ENCODE assay signal across 31 cellular contexts in the genomic region with DNA sequence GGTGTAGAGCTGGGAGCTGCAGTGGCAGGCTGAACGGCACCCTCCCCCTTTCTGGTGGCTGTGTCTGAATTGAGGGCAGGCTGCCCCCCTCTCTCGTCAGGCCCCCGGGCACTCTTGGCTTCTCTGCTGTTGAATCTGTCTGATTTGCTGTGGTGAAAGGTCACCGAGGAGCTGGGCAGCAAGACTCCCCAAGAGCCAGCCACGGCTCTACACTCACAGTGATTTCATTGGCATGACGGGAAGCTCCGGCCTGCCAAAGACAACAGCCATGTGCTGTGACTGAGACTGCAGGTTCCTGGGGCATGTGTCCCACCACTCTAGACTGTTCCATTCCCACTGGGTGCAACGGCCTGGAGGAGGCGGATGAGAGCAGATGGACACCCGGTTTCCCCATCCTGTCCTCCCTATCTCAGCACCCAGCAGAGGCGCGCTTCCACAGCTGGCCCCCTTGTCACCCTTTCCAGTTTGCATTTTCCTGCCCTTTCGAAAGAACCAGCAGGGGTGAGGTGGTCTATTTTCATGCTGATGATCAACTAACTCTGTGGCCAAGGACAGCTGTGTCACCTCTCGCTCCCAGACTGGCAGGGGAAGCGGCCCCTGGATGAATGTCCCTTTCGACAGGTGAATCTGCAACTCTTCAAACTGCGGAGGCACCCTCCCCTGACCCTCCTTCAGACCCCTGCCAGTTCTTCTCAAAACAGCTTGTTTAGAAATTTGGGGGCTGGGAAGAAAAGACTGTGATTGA. TPM values are rescaled to one million over a fixed set of nuclear protein-coding genes. Genes with fewer than 3 reads are reported as not detected.
A peak's percentile ranks its signal among the peaks of the same experiment; 100 is the strongest.
DNase-seq lines count a peak whose midpoint lies in the region; ATAC-seq and TF ChIP-seq lines count a peak whose summit lies in the region.
"Had no signal": no experiment of that assay in that cellular context is flagged by ENCODE, and none has a peak within 500 bp of the region (broad histone marks: within the 10 kb centered on the region; RNA-seq: fewer than 3 reads in every experiment).

No MANE protein-coding gene starts in this region.

- H3K36me3 Mint-ChIP-seq in endodermal cell (ENCODE audit: low read depth) = no peaks in the 10 kb centered on the region
- H3K36me3 Mint-ChIP-seq: CD14-positive monocyte had no signal

- TF ChIP-seq CTCF in Panc1 (IDR thresholded peaks at IDR 0.05) (no peak), endodermal cell (conservative IDR thresholded peaks at IDR 0.05) (no peak)

- peak; percentile 46; the same call in 1 of the 2 replicates for ATAC-seq in Panc1
- ATAC-seq in GM21786 (IDR thresholded peaks at IDR 0.05; ENCODE audit: unreplicated experiment) = no peak
- ATAC-seq: activated T-cell treated with anti-CD3 and anti-CD28 coated beads, Interleukin-2, amount 50 U/mL, for 72 hours; HCT116; stimulated activated naive CD8-positive, alpha-beta T cell treated with anti-CD3 and anti-CD28 coated beads, Interleukin-15, amount 100 ng/mL, for 72 hours had no signal

- H3K4me3 Mint-ChIP-seq in endodermal cell = peak overlapping the region; percentile 65
- H3K4me3 Mint-ChIP-seq: activated naive CD4-positive, alpha-beta T cell treated with anti-CD3 and anti-CD28 coated beads for 36 hours; activated T-cell treated with anti-CD3 and anti-CD28 coated beads, Interleukin-2, amount 50 U/mL, for 72 hours; neural crest cell; stimulated activated naive CD8-positive, alpha-beta T cell treated with anti-CD3 and anti-CD28 coated beads, Interleukin-15, amount 100 ng/mL, for 72 hours had no signal

- H3K9ac ChIP-seq in endodermal cell (ENCODE audit: extremely low read depth, low read length, poor library complexity, severe bottlenecking) (no peak overlapping the region), skeletal muscle satellite cell (ENCODE audit: low read depth, low read length) (no peak overlapping the region)

- peak overlapping the region; percentile 88 for H3K4me2 ChIP-seq in skeletal muscle satellite cell (ENCODE audit: low read length)

- no peak overlapping the region for H3K27ac Mint-ChIP-seq in endodermal cell
- H3K27ac Mint-ChIP-seq: activated naive CD4-positive, alpha-beta T cell treated with anti-CD3 and anti-CD28 coated beads for 36 hours; activated T-cell treated with anti-CD3 and anti-CD28 coated beads, Interleukin-2, amount 50 U/mL, for 72 hours; stimulated activated naive CD8-positive, alpha-beta T cell treated with anti-CD3 and anti-CD28 coated beads, Interleukin-15, amount 100 ng/mL, for 72 hours had no signal

- H3K27me3 ChIP-seq in Panc1 (ENCODE audit: control insufficient read depth, insufficient read depth, low read length) (peaks cover 4% of the 10 kb centered on the region; the same call in 1 of the 2 replicates), endodermal cell (ENCODE audit: control insufficient read depth, insufficient read depth, low read length, poor library complexity, severe bottlenecking) (peaks cover 47% of the 10 kb centered on the region), skeletal muscle satellite cell (ENCODE audit: control insufficient read depth, insufficient read depth, low read length) (peaks cover 3% of the 10 kb centered on the region)
- peaks cover 14% of the 10 kb centered on the region for H3K27me3 ChIP-seq in effector memory CD4-positive, alpha-beta T cell (replicated peaks; ENCODE audit: control insufficient read depth, insufficient read depth, low read length, poor library complexity, severe bottlenecking)

- H3K36me3 ChIP-seq in Panc1 (ENCODE audit: control insufficient read depth, insufficient read depth, low read length) = no peaks in the 10 kb centered on the region
- no peaks in the 10 kb centered on the region for H3K36me3 ChIP-seq in endodermal cell (ENCODE audit: control insufficient read depth, insufficient read depth, low read length)
- no peaks in the 10 kb centered on the region for H3K36me3 ChIP-seq in skeletal muscle satellite cell (ENCODE audit: insufficient read depth, low read length)
- H3K36me3 ChIP-seq in effector memory CD4-positive, alpha-beta T cell (ENCODE audit: control insufficient read depth, insufficient read depth, low read length) = no peaks in the 10 kb centered on the region

- CTCF ChIA-PET in Panc1 (lab: Charles Lee) = interaction anchor here (0.6 kb wide), 1 partner anchor 138 kb away, joined by 14 read pairs; no protein-coding TSS in a partner anchor

- no TSS peak for BruUV-seq in Panc1 (replicated peaks; lab: Mats Ljungman, UMichigan)

- no peaks in the 10 kb centered on the region for H3K9me3 Mint-ChIP-seq in endodermal cell
- H3K9me3 Mint-ChIP-seq: activated naive CD4-positive, alpha-beta T cell treated with anti-CD3 and anti-CD28 coated beads for 36 hours; activated T-cell treated with anti-CD3 and anti-CD28 coated beads, Interleukin-2, amount 50 U/mL, for 72 hours; neural crest cell; stimulated activated naive CD8-positive, alpha-beta T cell treated with anti-CD3 and anti-CD28 coated beads, Interleukin-15, amount 100 ng/mL, for 72 hours had no signal

- POLR2A ChIA-PET in Panc1 (lab: Charles Lee) = no interaction called here

- WGBS in endodermal cell (ENCODE audit: insufficient coverage in 1 of 2, insufficient read length in 1 of 2), 2 experiments = 72 to 82% methylated on average over 9 to 17 of the region's 17 CpGs

- H3K27ac ChIP-seq in Panc1 (ENCODE audit: low read length) = no peak overlapping the region
- no peak overlapping the region for H3K27ac ChIP-seq in endodermal cell (ENCODE audit: low read depth, low read length)
- no peak overlapping the region for H3K27ac ChIP-seq in effector memory CD4-positive, alpha-beta T cell (ENCODE audit: insufficient read depth, low read length, poor library complexity, severe bottlenecking)

- DNase-seq in EH (ENCODE audit: low read depth) (peak; percentile 29), Panc1 (ENCODE audit: low read depth, low spot score) (no peak), endodermal cell (peak; percentile 56), NCI-H2107 treated with DMSO at 0.1 percent for 48 hours (lab: John Stamatoyannopoulos, UW; ENCODE audit: unreplicated experiment) (no peak), DMS114 treated with DMSO at 0.1 percent for 48 hours (lab: John Stamatoyannopoulos, UW; ENCODE audit: unreplicated experiment) (no peak)
- DNase-seq in effector memory CD4-positive, alpha-beta T cell = no peak
- DNase-seq: activated CD4-positive, alpha-beta T cell treated with anti-CD3 and anti-CD28 coated beads for 48 hours; activated naive CD4-positive, alpha-beta T cell treated with anti-CD3 and anti-CD28 coated beads for 36 hours; activated T-cell treated with anti-CD3 and anti-CD28 coated beads, Interleukin-2, amount 50 U/mL, for 72 hours; amniotic stem cell; foreskin melanocyte; hippocampal formation; Kasumi-1; NCI-H1048; NCI-H187 treated with DMSO at 0.1 percent for 48 hours; NCI-H2227 treated with DMSO at 0.1 percent for 48 hours; NCI-H82; SIG-M5; stimulated activated CD4-positive, alpha-beta T cell treated with anti-CD3 and anti-CD28 coated beads, Interleukin-12 subunit alpha, Interleukin-12 subunit beta, amount 100 ng/mL, for 4 hours; stimulated activated CD4-positive, alpha-beta T cell treated with anti-CD3 and anti-CD28 coated beads, Interleukin-4, amount 100 ng/mL, for 4 hours; stimulated activated naive CD8-positive, alpha-beta T cell treated with anti-CD3 and anti-CD28 coated beads, Interleukin-15, amount 100 ng/mL, for 72 hours had no signal

- intact Hi-C loops in Panc1 (cut with micrococcal nuclease; ENCODE audit: unreplicated experiment) = no loop called here

- no peaks in the 10 kb centered on the region for H3K4me1 ChIP-seq in Panc1 (ENCODE audit: control insufficient read depth, insufficient read depth, low read length)
- H3K4me1 ChIP-seq in endodermal cell (ENCODE audit: control insufficient read depth, insufficient read depth, low read length) = peaks cover 3% of the 10 kb centered on the region
- peaks cover 50% of the 10 kb centered on the region for H3K4me1 ChIP-seq in skeletal muscle satellite cell (ENCODE audit: control insufficient read depth, insufficient read depth, low read length)
- H3K4me1 ChIP-seq in effector memory CD4-positive, alpha-beta T cell (ENCODE audit: control insufficient read depth, insufficient read depth, low read length, poor library complexity, severe bottlenecking) = no peaks in the 10 kb centered on the region

- in situ Hi-C loops in Panc1 (cut with HindIII; ENCODE audit: low pct_unique_long_range_greater_than_20kb, low sequenced_read_pairs) = no loop called here

- no peak overlapping the region for H3K4me3 ChIP-seq in Panc1 (ENCODE audit: low read depth in 2 of 2, low read length in 2 of 2)
- H3K4me3 ChIP-seq in endodermal cell (ENCODE audit: low read length) = no peak overlapping the region
- no peak overlapping the region for H3K4me3 ChIP-seq in skeletal muscle satellite cell (ENCODE audit: low read length)
- H3K4me3 ChIP-seq in effector memory CD4-positive, alpha-beta T cell (ENCODE audit: insufficient read depth, low read depth, low read length, poor library complexity, severe bottlenecking) = no peak overlapping the region

- peaks cover 52% of the 10 kb centered on the region for H3K27me3 Mint-ChIP-seq in endodermal cell (ENCODE audit: insufficient read depth)

- H3K9me3 ChIP-seq in Panc1 (ENCODE audit: control insufficient read depth, insufficient read depth, low read depth, low read length) (no peaks in the 10 kb centered on the region), endodermal cell (ENCODE audit: control insufficient read depth, low read length) (no peaks in the 10 kb centered on the region), skeletal muscle satellite cell (replicated peaks; ENCODE audit: low read length) (no peaks in the 10 kb centered on the region)
- no peaks in the 10 kb centered on the region for H3K9me3 ChIP-seq in effector memory CD4-positive, alpha-beta T cell (ENCODE audit: control insufficient read depth, low read length)

- peaks cover 25% of the 10 kb centered on the region for H3K4me1 Mint-ChIP-seq in endodermal cell
- H3K4me1 Mint-ChIP-seq: CD14-positive monocyte; neural crest cell; stimulated activated naive CD8-positive, alpha-beta T cell treated with anti-CD3 and anti-CD28 coated beads, Interleukin-15, amount 100 ng/mL, for 72 hours had no signal

RNA-seq across cellular contexts. Expression of a gene that starts 2.2 kb away (rescaled TPM):
- total RNA-seq in Panc1 (2021; ENCODE audit: unreplicated experiment) = 0.62 TPM
- polyA plus RNA-seq in Panc1 (2012; ENCODE audit: insufficient read length) = 2.0 TPM
- 1 to 10 TPM; 6.4 TPM for total RNA-seq in endodermal cell
- polyA plus RNA-seq in endodermal cell (2013, experiment 1 of 2) = 0.78 TPM
- 1.1 TPM for polyA plus RNA-seq in endodermal cell (2013, experiment 2 of 2)
- 7.4 and 13.2 TPM in 2 replicates for total RNA-seq in skeletal muscle satellite cell (2012; rRNA removed)
- total RNA-seq: activated naive CD4-positive, alpha-beta T cell treated with anti-CD3 and anti-CD28 coated beads for 36 hours; activated T-cell treated with anti-CD3 and anti-CD28 coated beads, Interleukin-2, amount 50 U/mL, for 72 hours; G401; liver; mononuclear cell; neural crest cell; OCI-LY7; T-helper 1 cell treated with Interleukin-12 subunit alpha and Interleukin-12 subunit beta and Interleukin-4 antibody, amounts not matched to agents 30 ng/mL and 1 ng/mL, for 36 hours had no signal
- polyA plus RNA-seq: CD14-positive monocyte had no signal

Comparison
In these comparisons a context has a peak if more than half of its experiments do, and no peak if none do; other contexts are left out.
1. DNase-seq: peak in EH (single experiment) and endodermal cell (single experiment); none in Panc1 (single experiment), NCI-H2107 treated with DMSO at 0.1 percent for 48 hours (single experiment), DMS114 treated with DMSO at 0.1 percent for 48 hours (single experiment) and effector memory CD4-positive, alpha-beta T cell (0 of 3).